Comparison of ENCODE assay signal across 8 cellular contexts in genomic region chr1:114581335-114582287, GRCh38. TPM values are rescaled to one million over a fixed set of nuclear protein-coding genes. Genes with fewer than 3 reads are reported as not detected.
DNase-seq lines count a peak whose midpoint lies in the region; ATAC-seq and TF ChIP-seq lines count a peak whose summit lies in the region.

BCAS2 (minus strand) TSS chr1:114581615; CDS start chr1:114581591, 24 bp downstream.

- H3K79me2 ChIP-seq in parathyroid adenoma, result no peaks in the 10 kb centered on the region

- H3K9ac ChIP-seq in adipocyte (ENCODE audit: low read length) (peak within 1 kb of the TSS; percentile 89), parathyroid adenoma (no peak within 1 kb of the TSS)

- DNase-seq in NCI-H1436 (lab: John Stamatoyannopoulos, UW) (peak; percentile 97), T follicular helper cell (ENCODE audit: low read depth) (peak; percentile 93), adipocyte (ENCODE audit: low read depth) (peak; percentile 99), cardiac muscle cell (ENCODE audit: low read depth in 1 of 2, low spot score in 1 of 2) (peak; percentile 97 to 99), tibial nerve (ENCODE audit: low spot score in 2 of 2) (peak; percentile 95 to 99)

- peak within 1 kb of the TSS; percentile 88 for H3K4me2 ChIP-seq in parathyroid adenoma (ENCODE audit: low read length)

- H3K36me3 ChIP-seq in adipocyte (ENCODE audit: control insufficient read depth, insufficient read depth, low read length, severe bottlenecking) (peaks cover 24% of the 10 kb centered on the region), cardiac muscle cell (peaks cover 14% of the 10 kb centered on the region), parathyroid adenoma (ENCODE audit: control insufficient read depth, insufficient read depth, low read length) (no peaks in the 10 kb centered on the region), tibial nerve (peaks cover 0 to 29% (median 0%) of the 10 kb centered on the region in 3 donors)

- H3K9me3 ChIP-seq in adipocyte (ENCODE audit: control insufficient read depth, low read length), result no peaks in the 10 kb centered on the region
- no peaks in the 10 kb centered on the region for H3K9me3 ChIP-seq in cardiac muscle cell (ENCODE audit: low read depth)
- H3K9me3 ChIP-seq in parathyroid adenoma (ENCODE audit: control insufficient read depth, low read length), result no peaks in the 10 kb centered on the region
- no peaks in the 10 kb centered on the region for H3K9me3 ChIP-seq in tibial nerve

- peak; percentile 99 to 100 for TF ChIP-seq EP300 in tibial nerve (IDR thresholded peaks at IDR 0.05)

- peak within 1 kb of the TSS; percentile 69 for H2AFZ ChIP-seq in parathyroid adenoma

- peak; percentile 82 to 95 for TF ChIP-seq POLR2A in tibial nerve (IDR thresholded peaks at IDR 0.05)

- H3K4me1 ChIP-seq in adipocyte (ENCODE audit: control insufficient read depth, insufficient read depth, low read length), result peaks cover 18% of the 10 kb centered on the region
- H3K4me1 ChIP-seq in cardiac muscle cell (ENCODE audit: low read depth), result peaks cover 7% of the 10 kb centered on the region
- H3K4me1 ChIP-seq in parathyroid adenoma, result peaks cover 4% of the 10 kb centered on the region
- peaks cover 0 to 51% (median 15%) of the 10 kb centered on the region in 4 donors for H3K4me1 ChIP-seq in tibial nerve

- peak within 1 kb of the TSS; percentile 84 for H3K27ac ChIP-seq in cardiac muscle cell
- peak within 1 kb of the TSS; percentile 66 for H3K27ac ChIP-seq in parathyroid adenoma
- peak within 1 kb of the TSS; percentile 87 to 97 (median 92) for H3K27ac ChIP-seq in tibial nerve

- H3K4me3 ChIP-seq in GM12875 (ENCODE audit: low read depth, low read length) (peak within 1 kb of the TSS; percentile 72), adipocyte (ENCODE audit: low read length) (peak within 1 kb of the TSS; percentile 94), cardiac muscle cell (peak within 1 kb of the TSS; percentile 76), parathyroid adenoma (ENCODE audit: low read depth, low read length) (peak within 1 kb of the TSS; percentile 76), tibial nerve (peak within 1 kb of the TSS; percentile 48 to 78 (median 62))

- peak; percentile 100 for ATAC-seq in HG02798 (IDR thresholded peaks at IDR 0.05; ENCODE audit: poor library complexity, unreplicated experiment)

- WGBS in tibial nerve, 2 donors, result 4 to 6% methylated on average over 40 of the region's 40 CpGs

- no peaks in the 10 kb centered on the region for H3K27me3 ChIP-seq in adipocyte (replicated peaks; ENCODE audit: control insufficient read depth, insufficient read depth, low read length)
- no peaks in the 10 kb centered on the region for H3K27me3 ChIP-seq in cardiac muscle cell
- H3K27me3 ChIP-seq in parathyroid adenoma (ENCODE audit: control insufficient read depth, insufficient read depth, low read length), result no peaks in the 10 kb centered on the region
- H3K27me3 ChIP-seq in tibial nerve, result no peaks in the 10 kb centered on the region

- TF ChIP-seq CTCF in GM12875 (IDR thresholded peaks at IDR 0.05; ENCODE audit: borderline replicate concordance, insufficient read depth, low read depth, low read length) (no peak), cardiac muscle cell (IDR thresholded peaks at IDR 0.05; ENCODE audit: low read depth, low read length) (no peak), parathyroid adenoma (IDR thresholded peaks at IDR 0.05) (no peak), tibial nerve (IDR thresholded peaks at IDR 0.05) (peak in 1 of 5 experiments; percentile 29)

RNA-seq across cellular contexts. Expression of gene BCAS2, which starts in this region (rescaled TPM):
- total RNA-seq in cardiac muscle cell, result 26.2 and 43.7 TPM in 2 replicates
- 66.1 and 71.5 TPM in 2 replicates for polyA plus RNA-seq in cardiac muscle cell
- 10 to 100 TPM; 25.8 to 35.4 (median 28.4) TPM for total RNA-seq in tibial nerve

Comparison
In these comparisons a context has a peak if more than half of its experiments do, and no peak if none do; other contexts are left out.
1. Peak in every context shown above with its lines: DNase-seq, ATAC-seq, H3K4me3 ChIP-seq and H3K27ac ChIP-seq.